Comparison of ENCODE assay signal across 21 cellular contexts in genomic region chr7:35970458-35970857, GRCh38.
"Had no signal": no experiment of that assay in that cellular context is flagged by ENCODE, and none has a peak within 500 bp of the region (broad histone marks: within the 10 kb centered on the region; RNA-seq: fewer than 3 reads in every experiment).

No MANE protein-coding gene starts in this region.

- ATAC-seq: esophagus mucosa; gastrocnemius medialis; left lung; naive thymus-derived CD4-positive, alpha-beta T cell had no signal

- H3K27ac Mint-ChIP-seq: naive thymus-derived CD4-positive, alpha-beta T cell had no signal

- DNase-seq: dermis blood vessel endothelial cell; dorsolateral prefrontal cortex; effector CD4-positive, alpha-beta T cell; effector memory CD4-positive, alpha-beta T cell; erythroblast; esophagus squamous epithelium; foreskin fibroblast; foreskin melanocyte; gastrocnemius medialis; glutamatergic neuron; head of caudate nucleus; heart right ventricle; hippocampal formation; left cardiac atrium; left lung; left ventricle myocardium superior; lower lobe of right lung; mesenchymal stem cell; midbrain; naive thymus-derived CD4-positive, alpha-beta T cell had no signal

- H3K9me3 Mint-ChIP-seq: naive thymus-derived CD4-positive, alpha-beta T cell had no signal
